In the genomic region with DNA sequence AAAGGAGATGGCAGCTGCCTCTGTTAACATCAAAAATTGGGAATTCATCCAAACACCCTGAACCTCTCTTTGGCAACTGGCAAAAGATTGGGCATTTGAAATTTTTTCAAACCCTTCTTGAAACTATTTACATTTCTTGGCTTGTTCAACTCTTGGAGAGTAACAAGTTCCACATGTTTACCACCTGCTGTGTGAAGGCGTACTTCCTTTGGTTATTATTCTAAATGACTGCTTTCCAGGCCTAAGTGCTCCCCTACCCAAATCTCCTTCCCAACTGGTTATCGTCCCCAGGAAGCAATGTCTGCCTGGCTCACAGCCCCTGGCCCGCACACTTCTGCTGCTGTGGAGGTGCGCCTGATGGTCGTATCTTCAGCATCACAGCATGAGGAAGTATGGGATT, we compare ENCODE assay signal across 18 cellular contexts.
A peak's percentile ranks its signal among the peaks of the same experiment; 100 is the strongest.
DNase-seq lines count a peak whose midpoint lies in the region; ATAC-seq, FAIRE-seq and TF ChIP-seq lines count a peak whose summit lies in the region.
"Had no signal": no experiment of that assay in that cellular context is flagged by ENCODE, and none has a peak within 500 bp of the region (broad histone marks: within the 10 kb centered on the region; RNA-seq: fewer than 3 reads in every experiment).

No MANE protein-coding gene starts in this region.

- H3K4me2 ChIP-seq in HepG2 (ENCODE audit: low read depth, low read length) = no peak overlapping the region

- no peak overlapping the region for H3K9ac ChIP-seq in HepG2 (ENCODE audit: insufficient read depth, low read depth, low read length)

- TF ChIP-seq CTCF in choroid plexus epithelial cell (conservative IDR thresholded peaks at IDR 0.05; ENCODE audit: low read depth, low read length) = no peak
- no peak for TF ChIP-seq CTCF in type B pancreatic cell (conservative IDR thresholded peaks at IDR 0.05)
- TF ChIP-seq CTCF in HepG2 (CRISPR knock-in tag; IDR thresholded peaks at IDR 0.05) = no peak

- POLR2A ChIA-PET in HepG2 (lab: Yijun Ruan, JAX) = no interaction called here

- peak overlapping the region; percentile 10 for H3K4me3 Mint-ChIP-seq in type B pancreatic cell
- H3K4me3 Mint-ChIP-seq: H9, T-helper 17 cell had no signal

- peak overlapping the region; percentile 29 for H3K27ac Mint-ChIP-seq in type B pancreatic cell
- H3K27ac Mint-ChIP-seq: H9, T-helper 17 cell had no signal

- no peak for TF ChIP-seq RAD21 in HepG2 (CRISPR knock-in tag; IDR thresholded peaks at IDR 0.05)

- no peaks in the 10 kb centered on the region for H3K9me3 ChIP-seq in HepG2 (ENCODE audit: low read length)
- H3K9me3 ChIP-seq: Peyer's patch had no signal

- WGBS in HepG2 (ENCODE audit: low lambda C conversion rate) = 46% methylated on average over 5 of the region's 5 CpGs

- H3K9me3 Mint-ChIP-seq in type B pancreatic cell = no peaks in the 10 kb centered on the region

- H3K4me3 ChIP-seq in choroid plexus epithelial cell (ENCODE audit: low read depth, low read length) (no peak overlapping the region), HepG2 (replicated peaks in 1 of 3; ENCODE audit: insufficient read depth in 1 of 3, low read depth in 2 of 3, low read length in 3 of 3) (no peak overlapping the region)
- H3K4me3 ChIP-seq: Peyer's patch had no signal

- TF ChIP-seq EP300 in HepG2 (IDR thresholded peaks at IDR 0.05; ENCODE audit: low read depth in 2 of 2, low read length in 2 of 2) = no peak
- TF ChIP-seq EP300 in HepG2 (CRISPR knock-in tag; IDR thresholded peaks at IDR 0.05; ENCODE audit: borderline replicate concordance) = no peak

- no peak for FAIRE-seq in HepG2 (lab: Jason Lieb, UNC)

- no peaks in the 10 kb centered on the region for H3K79me2 ChIP-seq in HepG2 (ENCODE audit: insufficient read depth, low read length)

- ATAC-seq in GM18870 (IDR thresholded peaks at IDR 0.05; ENCODE audit: unreplicated experiment) (no peak), HepG2 (no peak)
- ATAC-seq: T-helper 17 cell had no signal

- H3K27ac ChIP-seq in HepG2 (ENCODE audit: extremely low read length, insufficient read depth, low read length) = no peak overlapping the region
- H3K27ac ChIP-seq: 22Rv1, C4-2B, Peyer's patch had no signal

- no peaks in the 10 kb centered on the region for H3K27me3 Mint-ChIP-seq in type B pancreatic cell

- CTCF ChIA-PET in HepG2 (lab: Yijun Ruan, JAX; ENCODE audit: low intra/inter-chr PET ratio, low total read pairs) = no interaction called here

- intact Hi-C loops in HepG2 (cut with micrococcal nuclease; ENCODE audit: unreplicated experiment) = no loop called here

- in situ Hi-C loops in HepG2 (cut with HindIII; ENCODE audit: extremely low pct_ligation_motif_present, low pct_unique_long_range_greater_than_20kb) = no loop called here

- H3K4me1 Mint-ChIP-seq in type B pancreatic cell (ENCODE audit: unreplicated experiment) = peaks cover 9% of the 10 kb centered on the region
- H3K4me1 Mint-ChIP-seq: T-helper 17 cell had no signal

- H4K20me1 ChIP-seq in HepG2 (ENCODE audit: insufficient read depth, low read length) = no peaks in the 10 kb centered on the region

- peaks cover 6% of the 10 kb centered on the region; the same call in 1 of the 2 replicates for H3K4me1 ChIP-seq in HepG2 (ENCODE audit: insufficient read depth, low read length)
- H3K4me1 ChIP-seq: Peyer's patch had no signal

- H3K27me3 ChIP-seq in HepG2 (ENCODE audit: control insufficient read depth in 1 of 2, insufficient read depth in 2 of 2, low read length in 2 of 2) = no peaks in the 10 kb centered on the region
- H3K27me3 ChIP-seq: Peyer's patch had no signal

- BruUV-seq in HepG2 (replicated peaks; lab: Mats Ljungman, UMichigan) = no TSS peak

- no peaks in the 10 kb centered on the region for H3K36me3 ChIP-seq in HepG2 (replicated peaks in 1 of 2; ENCODE audit: control insufficient read depth in 1 of 2, insufficient read depth in 2 of 2, low read length in 2 of 2)
- H3K36me3 ChIP-seq: Peyer's patch had no signal

- DNase-seq in NCI-H1092 treated with DMSO at 0.1 percent for 48 hours (lab: John Stamatoyannopoulos, UW) (peak; percentile 23), NCI-H1092 (lab: John Stamatoyannopoulos, UW) (no peak), NCI-H446 (lab: John Stamatoyannopoulos, UW) (peak; percentile 80 to 90), choroid plexus epithelial cell (ENCODE audit: low read depth) (peak; percentile 63), type B pancreatic cell (ENCODE audit: extremely low spot score, unreplicated experiment) (no peak), T-helper 1 cell (no peak), HepG2 (ENCODE audit: low spot score) (no peak)
- DNase-seq: H9, NCI-H1436, NCI-H2029, NCI-H2171 treated with DMSO at 0.1 percent for 48 hours, NCI-H510A treated with DMSO at 0.1 percent for 48 hours, Peyer's patch, Right ventricle myocardium superior, T-helper 17 cell had no signal

- H3K36me3 Mint-ChIP-seq in type B pancreatic cell = no peaks in the 10 kb centered on the region

- H2AFZ ChIP-seq in HepG2 (ENCODE audit: low read length) = no peak overlapping the region

- no peak for TF ChIP-seq POLR2A in HepG2 (IDR thresholded peaks at IDR 0.05; ENCODE audit: insufficient read depth in 1 of 2, low read depth in 2 of 2, low read length in 2 of 2)

TF ChIP-seq in HepG2, 621 proteins besides CTCF, POLR2A, EP300 and RAD21:
- TF ChIP-seq MEF2D (CRISPR knock-in tag; IDR thresholded peaks at IDR 0.05) (no peak), HNF4A (CRISPR knock-in tag; IDR thresholded peaks at IDR 0.05) (no peak), HOXA5 (CRISPR knock-in tag; IDR thresholded peaks at IDR 0.05) (no peak), GFI1 (CRISPR knock-in tag; IDR thresholded peaks at IDR 0.05; ENCODE audit: borderline replicate concordance) (no peak), SP5 (CRISPR knock-in tag; IDR thresholded peaks at IDR 0.05; ENCODE audit: borderline replicate concordance, low read depth) (no peak), ZNF383 (CRISPR knock-in tag; IDR thresholded peaks at IDR 0.05; ENCODE audit: borderline replicate concordance) (no peak), NFE2 (CRISPR knock-in tag; IDR thresholded peaks at IDR 0.05) (no peak), CBFB (CRISPR knock-in tag; IDR thresholded peaks at IDR 0.05) (no peak), JARID2 (CRISPR knock-in tag; IDR thresholded peaks at IDR 0.05; ENCODE audit: insufficient replicate concordance) (no peak), SRF (IDR thresholded peaks at IDR 0.05; ENCODE audit: low read depth, low read length) (no peak), ZNF746 (CRISPR knock-in tag; IDR thresholded peaks at IDR 0.05) (no peak), ZMYM3 (CRISPR knock-in tag; IDR thresholded peaks at IDR 0.05) (no peak), ARID2 (CRISPR knock-in tag; IDR thresholded peaks at IDR 0.05; ENCODE audit: borderline replicate concordance) (no peak), EEA1 (CRISPR knock-in tag; IDR thresholded peaks at IDR 0.05; ENCODE audit: borderline replicate concordance) (no peak), TP53 (CRISPR knock-in tag; conservative IDR thresholded peaks at IDR 0.05) (no peak), GPN1 (CRISPR knock-in tag; IDR thresholded peaks at IDR 0.05; ENCODE audit: borderline replicate concordance) (no peak), GTF2F1 (IDR thresholded peaks at IDR 0.05; ENCODE audit: low read length) (no peak)
- TF ChIP-seq, protein P1, sequence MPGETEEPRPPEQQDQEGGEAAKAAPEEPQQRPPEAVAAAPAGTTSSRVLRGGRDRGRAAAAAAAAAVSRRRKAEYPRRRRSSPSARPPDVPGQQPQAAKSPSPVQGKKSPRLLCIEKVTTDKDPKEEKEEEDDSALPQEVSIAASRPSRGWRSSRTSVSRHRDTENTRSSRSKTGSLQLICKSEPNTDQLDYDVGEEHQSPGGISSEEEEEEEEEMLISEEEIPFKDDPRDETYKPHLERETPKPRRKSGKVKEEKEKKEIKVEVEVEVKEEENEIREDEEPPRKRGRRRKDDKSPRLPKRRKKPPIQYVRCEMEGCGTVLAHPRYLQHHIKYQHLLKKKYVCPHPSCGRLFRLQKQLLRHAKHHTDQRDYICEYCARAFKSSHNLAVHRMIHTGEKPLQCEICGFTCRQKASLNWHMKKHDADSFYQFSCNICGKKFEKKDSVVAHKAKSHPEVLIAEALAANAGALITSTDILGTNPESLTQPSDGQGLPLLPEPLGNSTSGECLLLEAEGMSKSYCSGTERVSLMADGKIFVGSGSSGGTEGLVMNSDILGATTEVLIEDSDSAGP (CRISPR knock-in tag; IDR thresholded peaks at IDR 0.05; ENCODE audit: borderline replicate concordance) = no peak
- TF ChIP-seq, protein P2, sequence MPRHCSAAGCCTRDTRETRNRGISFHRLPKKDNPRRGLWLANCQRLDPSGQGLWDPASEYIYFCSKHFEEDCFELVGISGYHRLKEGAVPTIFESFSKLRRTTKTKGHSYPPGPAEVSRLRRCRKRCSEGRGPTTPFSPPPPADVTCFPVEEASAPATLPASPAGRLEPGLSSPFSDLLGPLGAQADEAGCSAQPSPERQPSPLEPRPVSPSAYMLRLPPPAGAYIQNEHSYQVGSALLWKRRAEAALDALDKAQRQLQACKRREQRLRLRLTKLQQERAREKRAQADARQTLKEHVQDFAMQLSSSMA (CRISPR knock-in tag; IDR thresholded peaks at IDR 0.05) = no peak
- TF ChIP-seq, protein P3, sequence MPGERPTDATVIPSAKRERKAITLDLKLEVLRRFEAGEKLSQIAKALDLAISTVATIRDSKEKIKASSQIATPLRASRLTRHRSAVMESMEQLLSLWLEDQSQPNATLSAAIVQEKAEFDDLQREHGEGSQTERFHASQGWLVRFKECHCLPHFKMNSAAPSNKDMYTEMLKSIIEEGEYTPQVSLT (CRISPR knock-in tag; IDR thresholded peaks at IDR 0.05; ENCODE audit: borderline replicate concordance, low read depth) = no peak
TF ChIP-seq in HepG2: peak in this region for 0.

Comparison
In these comparisons a context has a peak if more than half of its experiments do, and no peak if none do; other contexts are left out.
1. DNase-seq: peak in NCI-H1092 treated with DMSO at 0.1 percent for 48 hours (single experiment), NCI-H446 (2 of 2) and choroid plexus epithelial cell (single experiment); none in NCI-H1092 (single experiment), type B pancreatic cell (single experiment), T-helper 1 cell (0 of 5) and HepG2 (single experiment).